1 cellular context compared by ENCODE assay signal in the genomic region with DNA sequence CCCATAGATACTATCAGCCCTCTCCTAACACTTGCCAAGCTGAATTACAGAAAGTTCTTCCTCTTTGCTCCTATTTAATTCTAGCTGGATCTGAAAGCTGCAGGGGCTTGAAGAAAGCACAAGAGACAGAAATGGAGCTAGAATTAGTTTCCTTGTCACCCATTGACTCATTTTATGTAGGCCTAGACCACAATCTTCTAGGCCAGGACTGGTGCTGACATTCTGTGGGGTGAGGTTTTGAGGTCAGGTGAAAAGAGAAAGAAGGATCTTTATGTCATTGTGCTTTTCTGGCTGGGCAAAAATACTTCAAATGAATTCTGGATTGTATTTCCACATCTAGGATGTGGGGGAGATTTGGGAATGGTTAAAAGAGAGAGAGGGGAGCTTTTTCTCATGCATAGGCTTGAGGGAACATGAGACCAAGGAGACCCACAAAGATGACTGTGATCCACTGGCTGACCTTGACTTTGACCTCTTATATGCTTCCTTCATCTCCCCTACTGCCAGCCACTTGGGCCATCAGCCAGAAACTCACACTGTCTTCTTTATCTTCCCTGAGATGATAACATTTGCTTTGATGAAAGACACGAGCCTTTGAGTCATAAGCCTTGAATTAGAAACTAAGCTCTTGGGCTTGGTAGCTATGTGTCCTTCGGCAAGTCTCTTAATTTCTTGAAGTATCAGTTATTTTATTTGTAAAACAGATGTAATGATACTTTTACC.
TF ChIP-seq lines count a peak whose summit lies in the region.

No MANE protein-coding gene starts in this region.

TF ChIP-seq in K562, 482 proteins besides CTCF, POLR2A, EP300 and RAD21 (continued from another document):
- TF ChIP-seq, protein P1, sequence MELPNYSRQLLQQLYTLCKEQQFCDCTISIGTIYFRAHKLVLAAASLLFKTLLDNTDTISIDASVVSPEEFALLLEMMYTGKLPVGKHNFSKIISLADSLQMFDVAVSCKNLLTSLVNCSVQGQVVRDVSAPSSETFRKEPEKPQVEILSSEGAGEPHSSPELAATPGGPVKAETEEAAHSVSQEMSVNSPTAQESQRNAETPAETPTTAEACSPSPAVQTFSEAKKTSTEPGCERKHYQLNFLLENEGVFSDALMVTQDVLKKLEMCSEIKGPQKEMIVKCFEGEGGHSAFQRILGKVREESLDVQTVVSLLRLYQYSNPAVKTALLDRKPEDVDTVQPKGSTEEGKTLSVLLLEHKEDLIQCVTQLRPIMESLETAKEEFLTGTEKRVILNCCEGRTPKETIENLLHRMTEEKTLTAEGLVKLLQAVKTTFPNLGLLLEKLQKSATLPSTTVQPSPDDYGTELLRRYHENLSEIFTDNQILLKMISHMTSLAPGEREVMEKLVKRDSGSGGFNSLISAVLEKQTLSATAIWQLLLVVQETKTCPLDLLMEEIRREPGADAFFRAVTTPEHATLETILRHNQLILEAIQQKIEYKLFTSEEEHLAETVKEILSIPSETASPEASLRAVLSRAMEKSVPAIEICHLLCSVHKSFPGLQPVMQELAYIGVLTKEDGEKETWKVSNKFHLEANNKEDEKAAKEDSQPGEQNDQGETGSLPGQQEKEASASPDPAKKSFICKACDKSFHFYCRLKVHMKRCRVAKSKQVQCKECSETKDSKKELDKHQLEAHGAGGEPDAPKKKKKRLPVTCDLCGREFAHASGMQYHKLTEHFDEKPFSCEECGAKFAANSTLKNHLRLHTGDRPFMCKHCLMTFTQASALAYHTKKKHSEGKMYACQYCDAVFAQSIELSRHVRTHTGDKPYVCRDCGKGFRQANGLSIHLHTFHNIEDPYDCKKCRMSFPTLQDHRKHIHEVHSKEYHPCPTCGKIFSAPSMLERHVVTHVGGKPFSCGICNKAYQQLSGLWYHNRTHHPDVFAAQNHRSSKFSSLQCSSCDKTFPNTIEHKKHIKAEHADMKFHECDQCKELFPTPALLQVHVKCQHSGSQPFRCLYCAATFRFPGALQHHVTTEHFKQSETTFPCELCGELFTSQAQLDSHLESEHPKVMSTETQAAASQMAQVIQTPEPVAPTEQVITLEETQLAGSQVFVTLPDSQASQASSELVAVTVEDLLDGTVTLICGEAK (IDR thresholded peaks at IDR 0.05), result no peak
- TF ChIP-seq, protein P1 (CRISPR knock-in tag; IDR thresholded peaks at IDR 0.05), result no peak
- no peak for TF ChIP-seq ETS2 (tag; IDR thresholded peaks at IDR 0.05; ENCODE audit: borderline replicate concordance, poor library complexity, severe bottlenecking)
- no peak for TF ChIP-seq ZNF551 (CRISPR knock-in tag; IDR thresholded peaks at IDR 0.05)
- no peak for TF ChIP-seq NFRKB (IDR thresholded peaks at IDR 0.05; ENCODE audit: low read depth)
- peak; percentile 31; the same call in 1 of the 2 replicates for TF ChIP-seq ESRRA (IDR thresholded peaks at IDR 0.05; ENCODE audit: borderline replicate concordance, low read depth)
- no peak for TF ChIP-seq CEBPG (CRISPR knock-in tag; IDR thresholded peaks at IDR 0.05)
- no peak for TF ChIP-seq CEBPG (tag; conservative IDR thresholded peaks at IDR 0.05 in 1 of 2, IDR thresholded peaks at IDR 0.05 in 1 of 2)
- no peak for TF ChIP-seq NR2C2 (CRISPR knock-in tag; IDR thresholded peaks at IDR 0.05)
- TF ChIP-seq NR2C2 (tag; IDR thresholded peaks at IDR 0.05), result peak; percentile 29; the same call in 1 of the 2 replicates
